ENCODE assay signal across 20 cellular contexts in the genomic region with DNA sequence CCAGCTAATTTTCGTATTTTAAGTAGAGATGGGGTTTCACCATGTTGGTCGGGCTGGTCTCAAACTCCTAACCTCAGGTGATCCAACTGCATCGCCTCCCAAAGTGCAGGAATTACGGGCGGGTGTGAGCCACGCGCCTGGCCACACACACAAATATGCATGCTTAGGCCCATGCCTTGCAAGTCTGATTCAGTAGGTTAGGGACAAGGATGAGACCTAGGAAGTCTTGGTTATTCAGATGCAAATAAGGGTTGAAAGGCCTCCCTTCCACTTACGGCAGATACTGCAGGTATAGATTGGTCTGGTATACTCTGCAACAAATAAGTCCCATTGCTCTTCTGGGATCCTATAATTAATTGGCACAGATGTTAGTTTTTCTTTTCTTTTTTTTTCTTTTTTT.
"Had no signal": no experiment of that assay in that cellular context is flagged by ENCODE, and none has a peak within 500 bp of the region (broad histone marks: within the 10 kb centered on the region; RNA-seq: fewer than 3 reads in every experiment).

No MANE protein-coding gene starts in this region.

- DNase-seq: cortex of kidney; effector memory CD4-positive, alpha-beta T cell; foreskin keratinocyte; heart right ventricle; hypothalamus; kidney glomerular epithelial cell; naive thymus-derived CD4-positive, alpha-beta T cell; nephron progenitor cell; spleen; stimulated activated CD4-positive, alpha-beta T cell treated with anti-CD3 and anti-CD28 coated beads, Interleukin-15, amount 100 ng/mL, for 24 hours; stimulated activated CD4-positive, alpha-beta T cell treated with anti-CD3 and anti-CD28 coated beads, Interleukin-1b, Interleukin-23, amount 100 ng/mL, for 48 hours; stimulated activated CD4-positive, alpha-beta T cell treated with anti-CD3 and anti-CD28 coated beads, Interleukin-4, amount 100 ng/mL, for 24 hours; stimulated activated naive CD4-positive, alpha-beta T cell; stomach; substantia nigra; transverse colon had no signal

- H3K27ac Mint-ChIP-seq: naive thymus-derived CD4-positive, alpha-beta T cell; nephron progenitor cell had no signal

- H3K27me3 ChIP-seq: foreskin keratinocyte, heart right ventricle, spleen, stomach, transverse colon had no signal

- FAIRE-seq: islet of Langerhans had no signal

- H3K36me3 Mint-ChIP-seq: naive thymus-derived CD4-positive, alpha-beta T cell had no signal

- H3K4me3 Mint-ChIP-seq: central memory CD8-positive, alpha-beta T cell; naive thymus-derived CD4-positive, alpha-beta T cell; nephron progenitor cell had no signal

- H3K27ac ChIP-seq: foreskin keratinocyte, heart right ventricle, spleen, stomach, thoracic aorta, transverse colon had no signal

- H3K4me1 ChIP-seq: spleen, stomach, transverse colon had no signal

- H3K9me3 ChIP-seq: heart right ventricle, spleen, stomach, thoracic aorta, transverse colon had no signal

- H3K4me1 Mint-ChIP-seq: central memory CD8-positive, alpha-beta T cell; naive thymus-derived CD4-positive, alpha-beta T cell had no signal

- H3K4me3 ChIP-seq: heart right ventricle, spleen, stomach, thoracic aorta, transverse colon had no signal

- H3K36me3 ChIP-seq: heart right ventricle, spleen, stomach, thoracic aorta, transverse colon had no signal

- H3K9me3 Mint-ChIP-seq: central memory CD8-positive, alpha-beta T cell; naive thymus-derived CD4-positive, alpha-beta T cell had no signal

- ATAC-seq: foreskin keratinocyte; heart right ventricle; naive thymus-derived CD4-positive, alpha-beta T cell; sciatic nerve had no signal
